ENCODE assay signal across 29 cellular contexts in the genomic region with DNA sequence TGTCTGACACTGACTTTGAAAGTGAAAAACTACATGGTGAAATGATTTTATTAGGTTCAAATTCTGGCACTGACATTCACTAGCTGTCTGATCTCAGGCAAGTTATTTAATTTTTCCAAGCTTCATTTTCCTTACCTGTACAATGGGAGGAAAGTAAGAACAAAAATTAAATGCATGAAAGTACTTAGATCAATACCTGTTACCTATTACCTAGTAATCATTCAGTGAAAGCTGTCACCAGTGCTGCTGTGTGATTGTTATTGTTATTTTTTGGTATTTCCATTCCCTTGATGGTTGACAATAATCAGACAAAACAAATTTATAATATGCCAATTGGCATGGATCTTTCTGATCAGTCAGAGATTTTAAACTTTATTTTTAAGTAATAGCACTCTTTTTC. TPM values are rescaled to one million over a fixed set of nuclear protein-coding genes. Genes with fewer than 3 reads are reported as not detected.
"Had no signal": no experiment of that assay in that cellular context is flagged by ENCODE, and none has a peak within 500 bp of the region (broad histone marks: within the 10 kb centered on the region; RNA-seq: fewer than 3 reads in every experiment).

No MANE protein-coding gene starts in this region.

- H3K4me1 ChIP-seq: stomach, suprapubic skin, testis, thyroid gland, tibial artery, tibial nerve, transverse colon, upper lobe of left lung, upper lobe of right lung, uterus, vagina had no signal

- H3K27ac ChIP-seq: stomach, suprapubic skin, testis, thoracic aorta, thyroid gland, tibial artery, tibial nerve, transverse colon, upper lobe of left lung, upper lobe of right lung, uterus, vagina had no signal

- DNase-seq: stimulated activated CD4-positive, alpha-beta T cell treated with anti-CD3 and anti-CD28 coated beads, Interleukin-2, amount 100 ng/mL, for 48 hours; stimulated activated CD4-positive, alpha-beta T cell treated with anti-CD3 and anti-CD28 coated beads, Interleukin-4, amount 100 ng/mL, for 1 hour; stimulated activated CD4-positive, alpha-beta T cell treated with anti-CD3 and anti-CD28 coated beads, Interleukin-4, amount 100 ng/mL, for 24 hours; stimulated activated CD4-positive, alpha-beta T cell treated with anti-CD3 and anti-CD28 coated beads, Interleukin-4, amount 100 ng/mL, for 4 hours; stimulated activated naive B cell treated with anti-CD40 and anti-IgM and Interleukin-4, amounts not matched to agents 10 μg/mL and 1 μg/mL and 100 μg/mL, for 72 hours; stimulated activated naive CD4-positive, alpha-beta T cell; stimulated activated naive CD4-positive, alpha-beta T cell treated with Interleukin-2 at 50 U/mL for 16 hours; stimulated activated naive CD8-positive, alpha-beta T cell treated with anti-CD3 and anti-CD28 coated beads, Interleukin-15, amount 100 ng/mL, for 72 hours; stimulated activated naive CD8-positive, alpha-beta T cell treated with anti-CD3 and anti-CD28 coated beads, Interleukin-15, Interleukin-2, amounts not matched to agents 100 U/mL and 50 U/mL, for 24 hours; stomach; substantia nigra; testis; thyroid gland; tibial artery; transverse colon; trophoblast cell; upper lobe of left lung; upper lobe of right lung; uterus had no signal

- ATAC-seq: stimulated activated effector memory CD8-positive, alpha-beta T cell treated with anti-CD3 and anti-CD28 coated beads, Interleukin-12 subunit alpha, Interleukin-12 subunit beta, amount 100 ng/mL, for 72 hours; stimulated activated memory B cell treated with anti-CD40 and anti-IgM and Interleukin-4, amounts not matched to agents 10 μg/mL and 1 μg/mL and 100 μg/mL, for 72 hours; stimulated activated naive B cell treated with anti-CD40 and anti-IgM and Interleukin-4, amounts not matched to agents 10 μg/mL and 1 μg/mL and 100 μg/mL, for 72 hours; stimulated activated naive CD8-positive, alpha-beta T cell treated with anti-CD3 and anti-CD28 coated beads, Interleukin-15, amount 100 ng/mL, for 72 hours; stimulated activated naive CD8-positive, alpha-beta T cell treated with anti-CD3 and anti-CD28 coated beads, Interleukin-15, Interleukin-2, amounts not matched to agents 100 U/mL and 50 U/mL, for 24 hours; upper lobe of right lung had no signal

- H3K4me3 ChIP-seq: stomach, suprapubic skin, testis, thoracic aorta, thyroid gland, tibial artery, tibial nerve, transverse colon, upper lobe of left lung, upper lobe of right lung, uterus, vagina had no signal

- H3K9me3 ChIP-seq: stomach, suprapubic skin, testis, thoracic aorta, thyroid gland, tibial artery, tibial nerve, transverse colon, upper lobe of left lung, upper lobe of right lung, uterus, vagina had no signal

- H3K36me3 ChIP-seq: stomach, suprapubic skin, thoracic aorta, thyroid gland, tibial artery, tibial nerve, transverse colon, upper lobe of left lung, upper lobe of right lung, uterus, vagina had no signal

- H3K27me3 ChIP-seq: stomach, suprapubic skin, testis, thyroid gland, tibial artery, tibial nerve, transverse colon, upper lobe of left lung, upper lobe of right lung, vagina had no signal

- FAIRE-seq: urothelium cell line had no signal

RNA-seq across cellular contexts. Expression of gene C8A, which starts 1.6 kb away (rescaled TPM):
- total RNA-seq: stomach, subcutaneous adipose tissue, temporal lobe, testis, thoracic aorta, thyroid gland, tibial nerve, transverse colon, upper lobe of right lung, urinary bladder, uterus, vagina had no signal

RNA-seq across cellular contexts. Expression of gene FYB2, which starts 37.0 kb away (rescaled TPM):
- total RNA-seq: subcutaneous adipose tissue, thoracic aorta, tibial nerve, vagina had no signal
